8 cellular contexts compared by ENCODE assay signal in genomic region chr19:3346677-3347353, GRCh38. TPM values are rescaled to one million over a fixed set of nuclear protein-coding genes. Genes with fewer than 3 reads are reported as not detected.
A peak's percentile ranks its signal among the peaks of the same experiment; 100 is the strongest.
DNase-seq lines count a peak whose midpoint lies in the region; ATAC-seq, FAIRE-seq and TF ChIP-seq lines count a peak whose summit lies in the region.

No MANE protein-coding gene starts in this region.

- H3K4me1 Mint-ChIP-seq in activated naive CD8-positive, alpha-beta T cell treated with anti-CD3 and anti-CD28 coated beads for 36 hours: no peaks in the 10 kb centered on the region

- H3K27me3 ChIP-seq in SJCRH30 (no peaks in the 10 kb centered on the region), ovary (no peaks in the 10 kb centered on the region)

- no peaks in the 10 kb centered on the region for H3K9me3 ChIP-seq in SJCRH30 (replicated peaks)
- H3K9me3 ChIP-seq in ovary: no peaks in the 10 kb centered on the region

- TF ChIP-seq POLR2A in ovary (IDR thresholded peaks at IDR 0.05): no peak

- no peaks in the 10 kb centered on the region for H3K9me3 Mint-ChIP-seq in activated naive CD8-positive, alpha-beta T cell treated with anti-CD3 and anti-CD28 coated beads for 36 hours

- H3K36me3 ChIP-seq in SJCRH30 (no peaks in the 10 kb centered on the region), ovary (no peaks in the 10 kb centered on the region)

- 10% methylated on average over 22 to 23 of the region's 23 CpGs for WGBS in ovary, 3 donors

- H3K4me3 Mint-ChIP-seq in activated naive CD8-positive, alpha-beta T cell treated with anti-CD3 and anti-CD28 coated beads for 36 hours: no peak overlapping the region

- DNase-seq in AG10803 (ENCODE audit: low read depth) (peak; percentile 75), SJCRH30 (peak; percentile 42 to 53), frontal cortex (ENCODE audit: low spot score in 2 of 2) (peak; percentile 68 to 86), ovary (peak; percentile 85 to 90 (median 87)), HUDEP-2 (lab: John Stamatoyannopoulos, UW; ENCODE audit: unreplicated experiment in 76 of 76) (no peak)
- DNase-seq in activated naive CD8-positive, alpha-beta T cell treated with anti-CD3 and anti-CD28 coated beads for 36 hours: no peak

- ATAC-seq in GM18907 (IDR thresholded peaks at IDR 0.05; ENCODE audit: unreplicated experiment) (no peak), GM18502 (IDR thresholded peaks at IDR 0.05; ENCODE audit: poor library complexity, unreplicated experiment) (no peak)

- TF ChIP-seq CTCF in AG10803 (conservative IDR thresholded peaks at IDR 0.05; ENCODE audit: low read length): no peak
- TF ChIP-seq CTCF in ovary (IDR thresholded peaks at IDR 0.05): no peak

- H3K27me3 Mint-ChIP-seq in activated naive CD8-positive, alpha-beta T cell treated with anti-CD3 and anti-CD28 coated beads for 36 hours: no peaks in the 10 kb centered on the region

- peaks cover 2% of the 10 kb centered on the region; the same call in 1 of the 2 replicates for H3K4me1 ChIP-seq in SJCRH30
- H3K4me1 ChIP-seq in ovary (ENCODE audit: insufficient read depth): peaks cover 16% of the 10 kb centered on the region

- FAIRE-seq in frontal cortex (lab: Jason Lieb, UNC): no peak

- H3K4me3 ChIP-seq in AG10803 (ENCODE audit: low read length): no peak overlapping the region; the same call in 1 of the 2 replicates
- peak overlapping the region; percentile 40 for H3K4me3 ChIP-seq in SJCRH30
- H3K4me3 ChIP-seq in ovary: no peak overlapping the region

- no peaks in the 10 kb centered on the region for H3K36me3 Mint-ChIP-seq in activated naive CD8-positive, alpha-beta T cell treated with anti-CD3 and anti-CD28 coated beads for 36 hours

- H3K27ac ChIP-seq in SJCRH30 (peak overlapping the region; percentile 22), ovary (peak overlapping the region; percentile 88)

- no peak overlapping the region for H3K27ac Mint-ChIP-seq in activated naive CD8-positive, alpha-beta T cell treated with anti-CD3 and anti-CD28 coated beads for 36 hours

- no peak for TF ChIP-seq EP300 in ovary (IDR thresholded peaks at IDR 0.05)

- intact Hi-C loops in ovary (cut with DNase I): loop anchor here in 1 of 4 donors (10.0 kb wide), 1 partner anchor 58 kb away; no protein-coding TSS in a partner anchor

RNA-seq across cellular contexts. Expression of gene NFIC, which starts 19.6 kb away (rescaled TPM):
- total RNA-seq in SJCRH30 (2014; rRNA removed; shearing (Covaris generic)): 15.1 and 16.4 TPM in 2 replicates
- total RNA-seq in frontal cortex: 1.2 TPM
- 100 to 1,000 TPM in 5 of 7 donors, 10 to 100 TPM in 2; 62.0 to 345 (median 283) TPM for total RNA-seq in ovary
- polyA plus RNA-seq in ovary: 10 to 100 TPM; 31.9 to 71.1 TPM
- 10 to 100 TPM; 19.0 to 19.5 TPM for total RNA-seq in activated naive CD8-positive, alpha-beta T cell treated with anti-CD3 and anti-CD28 coated beads for 36 hours

Comparison
In these comparisons a context has a peak if more than half of its experiments do, and no peak if none do; other contexts are left out.
1. DNase-seq: peak in AG10803 (single experiment), SJCRH30 (2 of 2), frontal cortex (2 of 2) and ovary (5 of 5); none in activated naive CD8-positive, alpha-beta T cell treated with anti-CD3 and anti-CD28 coated beads for 36 hours (single experiment) and HUDEP-2 (0 of 76).